ENCODE assay signal across 1 cellular context in genomic region chr9:136947955-136948510, GRCh38.
TF ChIP-seq lines count a peak whose summit lies in the region.

No MANE protein-coding gene starts in this region.

TF ChIP-seq in HepG2, 621 proteins besides CTCF, POLR2A, EP300 and RAD21 (continued from another document):
- TF ChIP-seq ZFAT (CRISPR knock-in tag; conservative IDR thresholded peaks at IDR 0.05) (no peak), ZNF572 (CRISPR knock-in tag; IDR thresholded peaks at IDR 0.05) (0 out of 2 replicates have a peak, but pooled peaks have one; percentile 59), ASH2L (IDR thresholded peaks at IDR 0.05; ENCODE audit: insufficient read length, low read depth, low read length) (no peak), ZNF280D (CRISPR knock-in tag; IDR thresholded peaks at IDR 0.05) (0 out of 2 replicates have a peak, but pooled peaks have one; percentile 21), ZMYM2 (CRISPR knock-in tag; IDR thresholded peaks at IDR 0.05) (0 out of 2 replicates have a peak, but pooled peaks have one; percentile 64), SALL1 (CRISPR knock-in tag; IDR thresholded peaks at IDR 0.05) (peak; percentile 73; the same call in 1 of the 2 replicates), HNF1A (IDR thresholded peaks at IDR 0.05; ENCODE audit: low read depth) (no peak), HNF1A (CRISPR knock-in tag; IDR thresholded peaks at IDR 0.05; ENCODE audit: borderline replicate concordance) (peak; percentile 18; the same call in 1 of the 2 replicates), ZNF687 (CRISPR knock-in tag; IDR thresholded peaks at IDR 0.05) (peak; percentile 70), ZHX1 (CRISPR knock-in tag; IDR thresholded peaks at IDR 0.05; ENCODE audit: low read depth) (0 out of 2 replicates have a peak, but pooled peaks have one; percentile 18), ZFY (CRISPR knock-in tag; IDR thresholded peaks at IDR 0.05) (0 out of 2 replicates have a peak, but pooled peaks have one; percentile 33), SPEN (CRISPR knock-in tag; IDR thresholded peaks at IDR 0.05; ENCODE audit: low read depth) (peak; percentile 38; the same call in 1 of the 2 replicates), UBTF (CRISPR knock-in tag; IDR thresholded peaks at IDR 0.05) (peak; percentile 44; the same call in 1 of the 2 replicates), THRA (CRISPR knock-in tag; IDR thresholded peaks at IDR 0.05; ENCODE audit: borderline replicate concordance) (peak; percentile 84; the same call in 1 of the 2 replicates), HOXA3 (CRISPR knock-in tag; IDR thresholded peaks at IDR 0.05) (peak; percentile 56)
